8 cellular contexts compared by ENCODE assay signal in genomic region chr9:83432104-83432627, GRCh38.
DNase-seq lines count a peak whose midpoint lies in the region.

No MANE protein-coding gene starts in this region.

- H3K36me3 ChIP-seq in SJCRH30 = no peaks in the 10 kb centered on the region

- intact Hi-C loops in head of caudate nucleus (cut with DNase I) = no loop called here

- no peaks in the 10 kb centered on the region for H3K9me3 ChIP-seq in SJCRH30 (replicated peaks)

- peaks cover 36% of the 10 kb centered on the region for H3K4me1 ChIP-seq in SJCRH30

- DNase-seq in C1 segment of cervical spinal cord (lab: John Stamatoyannopoulos, UW) (peak in 11 of 14 donors; percentile 2 to 80 (median 39)), SJCRH30 (peak; percentile 94), head of caudate nucleus (peak in 38 of 42 donors; percentile 4 to 71 (median 38)), nucleus accumbens (lab: John Stamatoyannopoulos, UW) (peak in 44 of 56 donors; percentile 3 to 76 (median 22)), GOT3 (lab: John Stamatoyannopoulos, UW) (no peak), NCI-H2227 (lab: John Stamatoyannopoulos, UW; ENCODE audit: unreplicated experiment) (no peak), superior temporal gyrus (ENCODE audit: extremely low spot score) (no peak)
- no peak for DNase-seq in activated naive CD4-positive, alpha-beta T cell treated with anti-CD3 and anti-CD28 coated beads, Interleukin-2, amount 50 U/mL, for 16 hours

- H3K27me3 ChIP-seq in SJCRH30 = no peaks in the 10 kb centered on the region

- no peak overlapping the region for H3K4me3 ChIP-seq in SJCRH30

- peak overlapping the region; percentile 61 for H3K27ac ChIP-seq in SJCRH30

Comparison
In these comparisons a context has a peak if more than half of its experiments do, and no peak if none do; other contexts are left out.
1. DNase-seq: peak in C1 segment of cervical spinal cord (11 of 14), SJCRH30 (2 of 2), head of caudate nucleus (38 of 42) and nucleus accumbens (44 of 56); none in GOT3 (single experiment), activated naive CD4-positive, alpha-beta T cell treated with anti-CD3 and anti-CD28 coated beads, Interleukin-2, amount 50 U/mL, for 16 hours (single experiment), NCI-H2227 (single experiment) and superior temporal gyrus (single experiment).